Comparison of ENCODE assay signal across 8 cellular contexts in genomic region chr14:61696753-61697318, GRCh38. TPM values are rescaled to one million over a fixed set of nuclear protein-coding genes. Genes with fewer than 3 reads are reported as not detected.
A peak's percentile ranks its signal among the peaks of the same experiment; 100 is the strongest.
DNase-seq lines count a peak whose midpoint lies in the region; ATAC-seq, FAIRE-seq and TF ChIP-seq lines count a peak whose summit lies in the region.

No MANE protein-coding gene starts in this region.

- H3K9ac ChIP-seq in fibroblast of lung (ENCODE audit: insufficient read depth, low read length) = peak overlapping the region; percentile 88

- H4K20me1 ChIP-seq in fibroblast of lung (ENCODE audit: control insufficient read depth, extremely low read depth, insufficient read depth, low read length) = no peaks in the 10 kb centered on the region

- H3K27me3 ChIP-seq in RWPE2 (ENCODE audit: insufficient read depth, poor library complexity, severe bottlenecking) (no peaks in the 10 kb centered on the region), fibroblast of lung (ENCODE audit: control insufficient read depth, insufficient read depth, low read length) (no peaks in the 10 kb centered on the region), prostate gland (replicated peaks; ENCODE audit: insufficient read depth) (no peaks in the 10 kb centered on the region)

- DNase-seq in RWPE2 (ENCODE audit: low spot score) (no peak), fibroblast of lung (ENCODE audit: low read depth in 2 of 2) (no peak), prostate gland (ENCODE audit: low spot score) (no peak), frontal cortex (ENCODE audit: low spot score in 2 of 2) (no peak), mesenteric fat pad (ENCODE audit: low spot score) (no peak)

- TF ChIP-seq POLR2A in prostate gland (IDR thresholded peaks at IDR 0.05) = no peak

- WGBS in prostate gland = 12% methylated on average over 5 of the region's 5 CpGs

- H3K36me3 ChIP-seq in RWPE2 (ENCODE audit: low read depth) (peaks cover 63% of the 10 kb centered on the region), fibroblast of lung (ENCODE audit: control insufficient read depth, insufficient read depth, low read length) (peaks cover 1% of the 10 kb centered on the region), prostate gland (no peaks in the 10 kb centered on the region)

- peak overlapping the region; percentile 87 for H3K4me2 ChIP-seq in fibroblast of lung (ENCODE audit: extremely low read depth, insufficient read depth, low read length)

- H3K79me2 ChIP-seq in fibroblast of lung (ENCODE audit: control insufficient read depth, insufficient read depth, low read length) = peaks cover 64% of the 10 kb centered on the region

- H2AFZ ChIP-seq in fibroblast of lung (ENCODE audit: low read length) = no peak overlapping the region

- no peak for FAIRE-seq in frontal cortex (lab: Jason Lieb, UNC)

- TF ChIP-seq CTCF in GM12875 (IDR thresholded peaks at IDR 0.05; ENCODE audit: borderline replicate concordance, insufficient read depth, low read depth, low read length) = no peak
- TF ChIP-seq CTCF in RWPE2 (IDR thresholded peaks at IDR 0.05; ENCODE audit: poor library complexity, severe bottlenecking) = no peak
- no peak for TF ChIP-seq CTCF in fibroblast of lung (conservative IDR thresholded peaks at IDR 0.05 in 1 of 2, IDR thresholded peaks at IDR 0.05 in 1 of 2; ENCODE audit: low read depth in 1 of 2, low read length in 2 of 2)
- TF ChIP-seq CTCF in prostate gland (IDR thresholded peaks at IDR 0.05) = no peak

- H3K4me1 ChIP-seq in RWPE2 (ENCODE audit: insufficient read depth, poor library complexity, severe bottlenecking) (peaks cover 14% of the 10 kb centered on the region), fibroblast of lung (ENCODE audit: control insufficient read depth, extremely low read depth, insufficient read depth, low read length) (peaks cover under 1% of the 10 kb centered on the region), prostate gland (replicated peaks) (no peaks in the 10 kb centered on the region)

- peak overlapping the region; percentile 94 for H3K4me3 ChIP-seq in GM12875 (ENCODE audit: low read depth, low read length)
- peak overlapping the region; percentile 80 for H3K4me3 ChIP-seq in RWPE2 (ENCODE audit: severe bottlenecking)
- H3K4me3 ChIP-seq in fibroblast of lung (replicated peaks in 1 of 4; ENCODE audit: control extremely low read depth in 1 of 4, insufficient read depth in 1 of 4, low read depth in 3 of 4, low read length in 4 of 4) = peak overlapping the region; percentile 92 to 98 (median 96)
- H3K4me3 ChIP-seq in prostate gland = peak overlapping the region; percentile 89 to 98

- H3K27ac ChIP-seq in RWPE2 (ENCODE audit: poor library complexity, severe bottlenecking) (peak overlapping the region; percentile 93), fibroblast of lung (ENCODE audit: insufficient read depth, low read length) (peak overlapping the region; percentile 90), prostate gland (peak overlapping the region in 1 of 2 donors; percentile 99)

- ATAC-seq in RWPE2 (ENCODE audit: low read depth) = no peak
- ATAC-seq in HG03095 (IDR thresholded peaks at IDR 0.05; ENCODE audit: unreplicated experiment) = no peak
- no peak for ATAC-seq in GM21717 (IDR thresholded peaks at IDR 0.05; ENCODE audit: unreplicated experiment)

- intact Hi-C loops in prostate gland (cut with DNase I) = loop anchor here (5.0 to 10.0 kb wide), 3 partner anchors 72 to 225 kb away; no protein-coding TSS in a partner anchor

- no peaks in the 10 kb centered on the region for H3K9me3 ChIP-seq in RWPE2 (ENCODE audit: severe bottlenecking)
- H3K9me3 ChIP-seq in fibroblast of lung (ENCODE audit: control insufficient read depth, insufficient read depth, low read depth, low read length) = no peaks in the 10 kb centered on the region
- H3K9me3 ChIP-seq in prostate gland = no peaks in the 10 kb centered on the region

RNA-seq across cellular contexts. Expression of gene HIF1A, which starts 1.5 kb away (rescaled TPM):
- total RNA-seq in fibroblast of lung = 216 and 332 TPM in 2 replicates
- polyA plus RNA-seq in fibroblast of lung = 216 and 407 TPM in 2 replicates
- 128 and 309 TPM in 2 replicates for polyA plus RNA-seq in fibroblast of lung (2012)
- 45.1 and 68.8 TPM in 2 replicates for polyA minus RNA-seq in fibroblast of lung (ENCODE audit: low replicate concordance)
- total RNA-seq in prostate gland = 100 to 1,000 TPM in 1 of 2 donors, 10 to 100 TPM in 1; 61.7 to 101 TPM
- 151 TPM for total RNA-seq in frontal cortex
- total RNA-seq in mesenteric fat pad = 207 TPM
